ENCODE assay signal across 22 cellular contexts in the genomic region with DNA sequence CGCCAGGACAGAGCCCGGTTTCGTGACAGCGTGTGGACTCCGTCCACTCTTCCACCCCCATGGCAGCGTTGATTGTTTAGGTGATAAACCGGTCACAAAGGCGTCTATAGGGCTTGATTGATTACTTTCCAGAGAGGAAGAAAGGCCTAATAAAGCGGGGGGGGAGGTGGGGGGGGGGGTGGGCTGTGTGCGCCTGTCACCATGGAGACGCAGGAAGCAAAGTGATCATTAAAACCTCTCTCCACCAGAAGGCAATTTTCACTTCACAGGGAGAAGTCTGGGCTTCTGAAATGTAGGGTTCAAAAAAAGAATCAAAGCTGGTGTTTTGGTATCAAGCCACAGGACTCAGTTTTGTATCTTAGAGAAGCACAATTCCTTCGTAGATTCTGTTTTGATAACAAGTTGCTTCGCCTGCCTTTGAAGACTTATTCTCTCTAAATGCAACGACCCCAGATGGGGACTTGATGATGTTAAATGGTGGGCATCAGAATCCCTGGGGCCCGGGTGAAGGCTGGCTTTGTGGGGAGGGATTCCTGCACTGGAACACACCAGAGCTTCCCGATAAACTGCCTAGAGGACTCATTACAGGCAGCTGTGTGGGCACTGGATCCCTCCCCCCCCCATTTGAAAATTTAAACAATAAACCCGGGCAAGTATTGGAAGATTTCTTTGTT. TPM values are rescaled to one million over a fixed set of nuclear protein-coding genes. Genes with fewer than 3 reads are reported as not detected.
DNase-seq lines count a peak whose midpoint lies in the region; ATAC-seq, FAIRE-seq and TF ChIP-seq lines count a peak whose summit lies in the region.
"Had no signal": no experiment of that assay in that cellular context is flagged by ENCODE, and none has a peak within 500 bp of the region (broad histone marks: within the 10 kb centered on the region; RNA-seq: fewer than 3 reads in every experiment).

No MANE protein-coding gene starts in this region.

- no peaks in the 10 kb centered on the region for H3K4me1 Mint-ChIP-seq in H9
- H3K4me1 Mint-ChIP-seq: activated naive CD4-positive, alpha-beta T cell treated with anti-CD3 and anti-CD28 coated beads, Interleukin-2, amount 10 ng/mL, durations not matched to agents 7 days and 5 days; mesothelial cell of epicardium had no signal

- peak overlapping the region in 1 of 2 experiments; percentile 32; a peak in 3 of 5 replicates for H3K4me3 Mint-ChIP-seq in H9
- H3K4me3 Mint-ChIP-seq: activated naive CD4-positive, alpha-beta T cell treated with anti-CD3 and anti-CD28 coated beads, Interleukin-2, amount 10 ng/mL, durations not matched to agents 7 days and 5 days; mesothelial cell of epicardium had no signal

- H3K36me3 Mint-ChIP-seq in H9 (ENCODE audit: insufficient read depth in 1 of 3, low read depth in 3 of 3) = no peaks in the 10 kb centered on the region
- H3K36me3 Mint-ChIP-seq: activated naive CD4-positive, alpha-beta T cell treated with anti-CD3 and anti-CD28 coated beads, Interleukin-2, amount 10 ng/mL, durations not matched to agents 7 days and 5 days; mesothelial cell of epicardium had no signal

- no peak overlapping the region for H3T11ph ChIP-seq in H9 (ENCODE audit: low read length)

- no peak overlapping the region for H2BK5ac ChIP-seq in H9 (ENCODE audit: insufficient read length, low read length)

- no peak overlapping the region for H3K4ac ChIP-seq in H9 (ENCODE audit: low read depth, low read length)

- H3K27me3 ChIP-seq in H9 (ENCODE audit: insufficient read depth, low read length) (peaks cover 44% of the 10 kb centered on the region), NT2/D1 (ENCODE audit: insufficient read depth, insufficient read length) (peaks cover 88% of the 10 kb centered on the region), iPS-18a (ENCODE audit: control insufficient read depth, insufficient read depth, low read length) (peaks cover 81% of the 10 kb centered on the region), parathyroid adenoma (ENCODE audit: control insufficient read depth, insufficient read depth, low read length) (no peaks in the 10 kb centered on the region), pancreas (peaks cover 0 to 19% (median 0%) of the 10 kb centered on the region in 4 donors)

- no peak overlapping the region for H2BK15ac ChIP-seq in H9 (ENCODE audit: low read depth, low read length)

- H3K4me1 ChIP-seq in H9 (ENCODE audit: insufficient read depth, low read length) = no peaks in the 10 kb centered on the region
- no peaks in the 10 kb centered on the region for H3K4me1 ChIP-seq in NT2/D1 (ENCODE audit: insufficient read depth, insufficient read length)
- no peaks in the 10 kb centered on the region for H3K4me1 ChIP-seq in iPS-18a (ENCODE audit: control insufficient read depth, low read depth, low read length)
- H3K4me1 ChIP-seq in parathyroid adenoma = no peaks in the 10 kb centered on the region
- H3K4me1 ChIP-seq in pancreas = no peaks in the 10 kb centered on the region
- H3K4me1 ChIP-seq: Caco-2 had no signal

- H3K56ac ChIP-seq in H9 (ENCODE audit: insufficient read length, low read depth, low read length) = no peak overlapping the region

- no peak overlapping the region for H2BK12ac ChIP-seq in H9 (ENCODE audit: insufficient read length, low read depth, low read length)

- no peak overlapping the region for H2BK20ac ChIP-seq in H9 (ENCODE audit: low read depth, low read length, poor library complexity, severe bottlenecking)

- H2AK5ac ChIP-seq in H9 (ENCODE audit: insufficient read length, low read length) = no peak overlapping the region

- H2AFZ ChIP-seq in H9 (ENCODE audit: low read length) (no peak overlapping the region), parathyroid adenoma (no peak overlapping the region)

- H3K27ac Mint-ChIP-seq in H9 = no peak overlapping the region
- H3K27ac Mint-ChIP-seq: activated naive CD4-positive, alpha-beta T cell treated with anti-CD3 and anti-CD28 coated beads, Interleukin-2, amount 10 ng/mL, durations not matched to agents 7 days and 5 days; mesothelial cell of epicardium had no signal

- no peaks in the 10 kb centered on the region for H4K20me1 ChIP-seq in H9 (ENCODE audit: control insufficient read depth, insufficient read depth, insufficient read length)

- H3K9me3 Mint-ChIP-seq in H9 = peaks cover 0 to 40% of the 10 kb centered on the region in 2 experiments; a peak in 3 of 5 replicates
- H3K9me3 Mint-ChIP-seq: activated naive CD4-positive, alpha-beta T cell treated with anti-CD3 and anti-CD28 coated beads, Interleukin-2, amount 10 ng/mL, durations not matched to agents 7 days and 5 days had no signal

- ATAC-seq in GM21526 (IDR thresholded peaks at IDR 0.05; ENCODE audit: low FRiP score, unreplicated experiment) (no peak), HG03139 (IDR thresholded peaks at IDR 0.05; ENCODE audit: unreplicated experiment) (no peak), pancreas (no peak)

- intact Hi-C loops in pancreas (cut with DNase I) = loop anchor here in 1 of 3 donors (10.0 kb wide), 1 partner anchor 149 kb away; no protein-coding TSS in a partner anchor

- no peak overlapping the region for H3K14ac ChIP-seq in H9 (ENCODE audit: insufficient read depth, low read length)

- no peak overlapping the region for H4K5ac ChIP-seq in H9 (ENCODE audit: insufficient read length, low read depth, low read length)

- no peaks in the 10 kb centered on the region for H3K79me1 ChIP-seq in H9 (ENCODE audit: insufficient read depth, low read depth, low read length, poor library complexity, severe bottlenecking)

- H3K36me3 ChIP-seq in NT2/D1 (ENCODE audit: insufficient read depth, insufficient read length, low read length) (no peaks in the 10 kb centered on the region), iPS-18a (ENCODE audit: control insufficient read depth, low read depth, low read length) (no peaks in the 10 kb centered on the region), parathyroid adenoma (ENCODE audit: control insufficient read depth, insufficient read depth, low read length) (no peaks in the 10 kb centered on the region), pancreas (no peaks in the 10 kb centered on the region)
- H3K36me3 ChIP-seq: thyroid gland had no signal

- H3K9ac ChIP-seq in H9 (ENCODE audit: extremely low read depth, insufficient read length, low read length) (no peak overlapping the region), NT2/D1 (ENCODE audit: insufficient read length, low read depth) (peak overlapping the region; percentile 58), iPS-18a (ENCODE audit: low read length) (peak overlapping the region; percentile 28), parathyroid adenoma (no peak overlapping the region)

- H3K4me2 ChIP-seq in H9 (ENCODE audit: insufficient read depth, insufficient read length, low read length) (peak overlapping the region; percentile 26), parathyroid adenoma (ENCODE audit: low read length) (peak overlapping the region; percentile 56)

- no peak for FAIRE-seq in pancreas (lab: Jason Lieb, UNC)
- FAIRE-seq: GM12891, islet of Langerhans had no signal

- H3K23ac ChIP-seq in H9 (ENCODE audit: insufficient read length, low read depth, low read length) = no peak overlapping the region

- no CpG with 5 or more reads among the region's 17 CpGs for WGBS in H9 (ENCODE audit: extremely low coverage, insufficient read length, low lambda C conversion rate)
- 8 to 9% methylated on average over 17 of the region's 17 CpGs for WGBS in pancreas, 2 donors

- peaks cover 92% of the 10 kb centered on the region for H3K27me3 Mint-ChIP-seq in H9 (ENCODE audit: low read depth)

- peak overlapping the region; percentile 22 for H3K4me3 ChIP-seq in NT2/D1 (ENCODE audit: insufficient read length, low read depth)
- peak overlapping the region; percentile 42 for H3K4me3 ChIP-seq in iPS-18a (ENCODE audit: low read length)
- H3K4me3 ChIP-seq in parathyroid adenoma (ENCODE audit: low read depth, low read length) = peak overlapping the region; percentile 27
- H3K4me3 ChIP-seq in pancreas = no peak overlapping the region
- H3K4me3 ChIP-seq: thyroid gland had no signal

- TF ChIP-seq CTCF in H9 (conservative IDR thresholded peaks at IDR 0.05) = no peak
- TF ChIP-seq CTCF in parathyroid adenoma (IDR thresholded peaks at IDR 0.05) = no peak
- no peak for TF ChIP-seq CTCF in pancreas (IDR thresholded peaks at IDR 0.05)

- H3K9me3 ChIP-seq in H9 (ENCODE audit: control insufficient read depth, low read depth, low read length) (no peaks in the 10 kb centered on the region), NT2/D1 (ENCODE audit: insufficient read depth, low read length) (peaks cover 5% of the 10 kb centered on the region; the same call in 1 of the 2 replicates), iPS-18a (ENCODE audit: control insufficient read depth, low read depth, low read length) (no peaks in the 10 kb centered on the region), parathyroid adenoma (ENCODE audit: control insufficient read depth, low read length) (no peaks in the 10 kb centered on the region), pancreas (no peaks in the 10 kb centered on the region)
- H3K9me3 ChIP-seq: Caco-2, thyroid gland had no signal

- H4K8ac ChIP-seq in H9 (replicated peaks; ENCODE audit: insufficient read length, low read depth, low read length) = no peak overlapping the region

- DNase-seq in H9 (no peak), NT2/D1 (ENCODE audit: low read depth, low spot score) (no peak), pancreas (no peak), HPDE6-E6E7 (ENCODE audit: extremely low spot score) (no peak)
- DNase-seq: activated naive CD4-positive, alpha-beta T cell treated with anti-CD3 and anti-CD28 coated beads, Interleukin-2, amount 10 ng/mL, durations not matched to agents 7 days and 5 days; activated T-cell treated with anti-CD3 and anti-CD28 coated beads for 4 hours; Caco-2; GF-D8; NK-92 treated with Interleukin-12 subunit alpha and Interleukin-12 subunit beta, amount 100 ng/mL, for 24 hours; occipital lobe; SW 1271 had no signal

- no peak overlapping the region for H4K91ac ChIP-seq in H9 (ENCODE audit: insufficient read length, low read depth, low read length)

- H2BK120ac ChIP-seq in H9 (ENCODE audit: low read depth, low read length, poor library complexity, severe bottlenecking) = no peak overlapping the region

- H3K27ac ChIP-seq in H9 (ENCODE audit: insufficient read length, low read depth, low read length) (no peak overlapping the region), iPS-18a (ENCODE audit: low read length) (no peak overlapping the region), parathyroid adenoma (no peak overlapping the region), pancreas (no peak overlapping the region)
- H3K27ac ChIP-seq: coronary artery, epithelial cell of prostate, RWPE1, thyroid gland had no signal

- no peak overlapping the region for H3K18ac ChIP-seq in H9 (ENCODE audit: insufficient read length, low read depth, low read length)

- peaks cover 5% of the 10 kb centered on the region for H3K23me2 ChIP-seq in H9 (ENCODE audit: insufficient read length, low read depth, low read length, poor library complexity, severe bottlenecking)

- H3K79me2 ChIP-seq in H9 (ENCODE audit: insufficient read depth, low read length) (no peaks in the 10 kb centered on the region), parathyroid adenoma (no peaks in the 10 kb centered on the region)

RNA-seq across cellular contexts. Expression of a gene that starts 1.5 kb away (rescaled TPM):
- total RNA-seq in H9 (2021) (not detected in 2 replicates), pancreas (under 1 TPM in 3 of 6 donors, not detected in 3; 0.14 to 0.35 (median 0.25) TPM)
- polyA plus RNA-seq in pancreas = 1 to 10 TPM; 1.2 to 1.5 TPM

Comparison
In these comparisons a context has a peak if more than half of its experiments do, and no peak if none do; other contexts are left out.
1. H3K9ac ChIP-seq: peak in NT2/D1 (single experiment) and iPS-18a (single experiment); none in H9 (single experiment) and parathyroid adenoma (single experiment).
2. H3K4me3 ChIP-seq: peak in NT2/D1 (single experiment), iPS-18a (single experiment) and parathyroid adenoma (single experiment); none in pancreas (0 of 4).